Comparison of ENCODE assay signal across 8 cellular contexts in genomic region chr19:6066661-6067646, GRCh38. TPM values are rescaled to one million over a fixed set of nuclear protein-coding genes. Genes with fewer than 3 reads are reported as not detected.
A peak's percentile ranks its signal among the peaks of the same experiment; 100 is the strongest.
DNase-seq lines count a peak whose midpoint lies in the region; ATAC-seq, FAIRE-seq and TF ChIP-seq lines count a peak whose summit lies in the region.

No MANE protein-coding gene starts in this region.

- H4K20me1 ChIP-seq in astrocyte (ENCODE audit: insufficient read depth, low read length): no peaks in the 10 kb centered on the region

- H3K36me3 Mint-ChIP-seq in astrocyte (ENCODE audit: low read depth, unreplicated experiment): peaks cover 2% of the 10 kb centered on the region

- no peak for TF ChIP-seq RAD21 in A549 (conservative IDR thresholded peaks at IDR 0.05 in 1 of 2, IDR thresholded peaks at IDR 0.05 in 1 of 2)

- H3K27me3 ChIP-seq in astrocyte (ENCODE audit: insufficient read depth, low read length) (no peaks in the 10 kb centered on the region), heart left ventricle (no peaks in the 10 kb centered on the region), pancreas (no peaks in the 10 kb centered on the region)

- H3K4me3 ChIP-seq in A549 (0 out of 3 replicates have a peak overlapping the region, but pooled peaks have one; percentile 8), astrocyte (ENCODE audit: insufficient read depth, low read depth, low read length) (no peak overlapping the region), heart left ventricle (peak overlapping the region in 5 of 12 donors; percentile 4 to 23 (median 15)), pancreas (peak overlapping the region in 1 of 4 donors; percentile 1)

- no peak overlapping the region for H2AFZ ChIP-seq in astrocyte (ENCODE audit: low read depth, low read length)

- TF ChIP-seq POLR2A in A549 (IDR thresholded peaks at IDR 0.05; ENCODE audit: low read length) (no peak), heart left ventricle (IDR thresholded peaks at IDR 0.05) (no peak)

- DNase-seq in A549 (ENCODE audit: low read depth in 1 of 2, low spot score in 1 of 2) (peak; percentile 86 to 96), GM19239 (ENCODE audit: insufficient read length, low spot score) (no peak), NCI-H345 treated with DMSO at 0.1 percent for 48 hours (lab: John Stamatoyannopoulos, UW; ENCODE audit: unreplicated experiment) (peak; percentile 97), astrocyte (ENCODE audit: low read depth) (peak; percentile 88), heart left ventricle (peak; percentile 91 to 99 (median 94)), pancreas (peak; percentile 87 to 97 (median 94))

- H3K4me2 ChIP-seq in A549: peak overlapping the region; percentile 85
- peak overlapping the region; percentile 74 for H3K4me2 ChIP-seq in astrocyte (ENCODE audit: low read length)

- peaks cover 4% of the 10 kb centered on the region for H3K9me3 Mint-ChIP-seq in astrocyte (ENCODE audit: unreplicated experiment)

- ATAC-seq in A549 (peak; percentile 84 to 89), heart left ventricle (peak; percentile 81 to 91 (median 88)), pancreas (peak; percentile 82 to 94 (median 90)), GM21723 (IDR thresholded peaks at IDR 0.05; ENCODE audit: unreplicated experiment) (no peak), GM18868 (IDR thresholded peaks at IDR 0.05; ENCODE audit: unreplicated experiment) (no peak)

- peak overlapping the region; percentile 69 to 84 for H3K27ac ChIP-seq in A549
- H3K27ac ChIP-seq in astrocyte (ENCODE audit: low read depth, low read length): peak overlapping the region; percentile 94
- peak overlapping the region; percentile 59 to 94 (median 87) for H3K27ac ChIP-seq in heart left ventricle
- peak overlapping the region; percentile 55 to 85 (median 78) for H3K27ac ChIP-seq in pancreas

- H3K4me3 Mint-ChIP-seq in astrocyte (ENCODE audit: unreplicated experiment): no peak overlapping the region

- H3K9ac ChIP-seq in astrocyte (ENCODE audit: low read length): peak overlapping the region; percentile 84

- FAIRE-seq in A549 (lab: Jason Lieb, UNC) (no peak), GM19239 (lab: Jason Lieb, UNC) (peak; percentile 89), astrocyte (lab: Jason Lieb, UNC) (no peak), pancreas (lab: Jason Lieb, UNC) (peak; percentile 99)

- intact Hi-C loops in heart left ventricle (cut with DNase I) (loop anchor here in 5 of 10 donors (1.0 to 5.0 kb wide), 6 partner anchors 20 to 44 kb away; partner anchors contain the start of gene RFX2 (in 2 of the 5)), pancreas (cut with DNase I) (no loop called here)

- H3K27me3 Mint-ChIP-seq in astrocyte (ENCODE audit: low read depth, unreplicated experiment): peaks cover 34% of the 10 kb centered on the region

- H3K36me3 ChIP-seq in astrocyte (ENCODE audit: insufficient read depth, low read length) (no peaks in the 10 kb centered on the region), heart left ventricle (no peaks in the 10 kb centered on the region), pancreas (no peaks in the 10 kb centered on the region)

- H3K9me3 ChIP-seq in A549: no peaks in the 10 kb centered on the region
- no peaks in the 10 kb centered on the region for H3K9me3 ChIP-seq in astrocyte (ENCODE audit: insufficient read depth, low read depth, low read length)
- H3K9me3 ChIP-seq in heart left ventricle: no peaks in the 10 kb centered on the region
- H3K9me3 ChIP-seq in pancreas: no peaks in the 10 kb centered on the region

- H3K4me1 Mint-ChIP-seq in astrocyte (ENCODE audit: low read depth, unreplicated experiment): peaks cover 10% of the 10 kb centered on the region

- H3K27ac Mint-ChIP-seq in astrocyte (ENCODE audit: unreplicated experiment): peak overlapping the region; percentile 70

- peaks cover 3% of the 10 kb centered on the region for H3K79me2 ChIP-seq in astrocyte (ENCODE audit: insufficient read depth, low read length)

- CTCF ChIA-PET in A549 (lab: Yijun Ruan, JAX): interaction anchor here (1.1 to 1.3 kb wide), 2 partner anchors 19 to 38 kb away, joined by 3 to 6 read pairs; no protein-coding TSS in a partner anchor

- H3K4me1 ChIP-seq in A549: peaks cover 53% of the 10 kb centered on the region
- H3K4me1 ChIP-seq in astrocyte (ENCODE audit: insufficient read depth, low read length): peaks cover 56% of the 10 kb centered on the region
- H3K4me1 ChIP-seq in heart left ventricle: peaks cover 7 to 70% (median 50%) of the 10 kb centered on the region in 12 donors
- H3K4me1 ChIP-seq in pancreas: peaks cover 8 to 31% (median 16%) of the 10 kb centered on the region in 3 donors

- no peak for TF ChIP-seq CTCF in A549 (IDR thresholded peaks at IDR 0.05)
- no peak for TF ChIP-seq CTCF in astrocyte (IDR thresholded peaks at IDR 0.05; ENCODE audit: insufficient read depth, low read depth, low read length)
- TF ChIP-seq CTCF in heart left ventricle (IDR thresholded peaks at IDR 0.05): no peak
- no peak for TF ChIP-seq CTCF in pancreas (IDR thresholded peaks at IDR 0.05)

- TF ChIP-seq EP300 in A549 (IDR thresholded peaks at IDR 0.05): peak in 1 of 2 experiments; percentile 15; a peak in 1 of 5 replicates

- 1% methylated on average over 18 of the region's 18 CpGs for whole genome bisulfite sequencing in A549 (ENCODE audit: missing lambda C conversion rate)
- 6 to 14% (median 9%) methylated on average over 18 of the region's 18 CpGs for WGBS in heart left ventricle, 4 donors
- 8 to 13% methylated on average over 18 of the region's 18 CpGs for WGBS in pancreas, 2 donors

- POLR2A ChIA-PET in A549 (lab: Yijun Ruan, JAX): interaction anchor here (0.8 kb wide), 1 partner anchor 10 kb away, joined by 6 read pairs; no protein-coding TSS in a partner anchor

TF ChIP-seq in A549, 52 proteins besides CTCF, POLR2A, EP300 and RAD21:
- peak; percentile 49 for TF ChIP-seq MAFK (IDR thresholded peaks at IDR 0.05; ENCODE audit: partially characterized antibody)
- no peak for TF ChIP-seq HES2 (IDR thresholded peaks at IDR 0.05)
- no peak for TF ChIP-seq TFCP2L1 (CRISPR knock-in tag; IDR thresholded peaks at IDR 0.05)
- TF ChIP-seq SMC3 (IDR thresholded peaks at IDR 0.05): no peak
- peak; percentile 53; the same call in 1 of the 2 replicates for TF ChIP-seq HOXA7 (CRISPR knock-in tag; IDR thresholded peaks at IDR 0.05)
- TF ChIP-seq ELK1 (IDR thresholded peaks at IDR 0.05; ENCODE audit: low read depth, low read length): no peak
- TF ChIP-seq ESRRA (IDR thresholded peaks at IDR 0.05; ENCODE audit: borderline replicate concordance, low read length): no peak
- no peak for TF ChIP-seq NFE2L2 (conservative IDR thresholded peaks at IDR 0.05; ENCODE audit: low read length)
- TF ChIP-seq HEYL (CRISPR knock-in tag; IDR thresholded peaks at IDR 0.05): no peak
- no peak for TF ChIP-seq CHD4 (IDR thresholded peaks at IDR 0.05; ENCODE audit: borderline replicate concordance)
- TF ChIP-seq PHF8 (IDR thresholded peaks at IDR 0.05; ENCODE audit: borderline replicate concordance, low read depth): no peak
- no peak for TF ChIP-seq JUN (IDR thresholded peaks at IDR 0.05)
- peak; percentile 65; the same call in 1 of the 2 replicates for TF ChIP-seq RFX5 (IDR thresholded peaks at IDR 0.05)
- no peak for TF ChIP-seq FOSB (CRISPR knock-in tag; IDR thresholded peaks at IDR 0.05)
- TF ChIP-seq FOSL2 (IDR thresholded peaks at IDR 0.05): no peak
- TF ChIP-seq FOSL2 (CRISPR knock-in tag; IDR thresholded peaks at IDR 0.05): peak; percentile 67; the same call in 1 of the 2 replicates
- no peak for TF ChIP-seq RCOR1 (IDR thresholded peaks at IDR 0.05; ENCODE audit: low read depth, low read length)
- peak; percentile 24; the same call in 1 of the 2 replicates for TF ChIP-seq EHF (CRISPR knock-in tag; IDR thresholded peaks at IDR 0.05)

RNA-seq across cellular contexts. Expression of gene RFX2, which starts 43.3 kb away (rescaled TPM):
- 3.9 and 4.0 TPM in 2 replicates for polyA plus RNA-seq in A549 (2011; rRNA removed)
- polyA plus RNA-seq in A549 (2012; cell fraction: cytosol; rRNA removed): 6.9 and 8.4 TPM in 2 replicates
- polyA plus RNA-seq in A549 (2012; cell fraction: nucleus; rRNA removed): 14.7 and 16.9 TPM in 2 replicates
- polyA plus RNA-seq in A549 (2017; fragmentation: RNase III; extraction: RNeasy Plus Mini Kit Qiagen cat#74134 plus additional on column Dnase treatment): 3.7 to 4.9 TPM (median 4.3 TPM) in 3 replicates
- polyA minus RNA-seq in A549 (2011; rRNA and poly(A)+ RNA removed): 9.3 and 14.3 TPM in 2 replicates
- total RNA-seq in astrocyte: 3.2 and 3.3 TPM in 2 replicates
- total RNA-seq in heart left ventricle: 10 to 100 TPM in 1 of 9 donors, 1 to 10 TPM in 8; 2.8 to 20.0 (median 5.8) TPM
- 1 to 10 TPM; 6.9 to 7.0 TPM for polyA plus RNA-seq in heart left ventricle
- 1 to 10 TPM; 1.8 to 5.0 (median 3.4) TPM for total RNA-seq in pancreas
- polyA plus RNA-seq in pancreas: 10 to 100 TPM in 1 of 2 donors, 1 to 10 TPM in 1; 2.8 to 14.0 TPM

Comparison
In these comparisons a context has a peak if more than half of its experiments do, and no peak if none do; other contexts are left out.
1. ATAC-seq: peak in A549 (2 of 2), heart left ventricle (4 of 4) and pancreas (4 of 4); none in GM21723 (single experiment) and GM18868 (single experiment).
2. Peak in every context shown above with its lines, with median percentiles within 50 percentile points of each other: H3K27ac ChIP-seq.